9 cellular contexts compared by ENCODE assay signal in genomic region chr11:46236918-46237247, GRCh38. TPM values are rescaled to one million over a fixed set of nuclear protein-coding genes. Genes with fewer than 3 reads are reported as not detected.
DNase-seq lines count a peak whose midpoint lies in the region; ATAC-seq and TF ChIP-seq lines count a peak whose summit lies in the region.
"Had no signal": no experiment of that assay in that cellular context is flagged by ENCODE, and none has a peak within 500 bp of the region (broad histone marks: within the 10 kb centered on the region; RNA-seq: fewer than 3 reads in every experiment).

No MANE protein-coding gene starts in this region.

- peak overlapping the region; percentile 95 to 96 for H3K4me3 Mint-ChIP-seq in CD14-positive monocyte
- H3K4me3 Mint-ChIP-seq in naive thymus-derived CD4-positive, alpha-beta T cell = peak overlapping the region; percentile 64 to 97 (median 83)

- peaks cover 4 to 18% (median 5%) of the 10 kb centered on the region in 7 donors for H3K9me3 Mint-ChIP-seq in CD14-positive monocyte
- peaks cover 0 to 7% (median 0%) of the 10 kb centered on the region in 11 donors for H3K9me3 Mint-ChIP-seq in naive thymus-derived CD4-positive, alpha-beta T cell

- peaks cover 34% of the 10 kb centered on the region for H3K4me1 ChIP-seq in HUES64 (ENCODE audit: insufficient read depth, low read length)
- peaks cover 12 to 14% of the 10 kb centered on the region in 2 donors for H3K4me1 ChIP-seq in naive thymus-derived CD4-positive, alpha-beta T cell (ENCODE audit: control insufficient read depth in 2 of 2, insufficient read depth in 2 of 2, low read length in 2 of 2)

- no peak overlapping the region; the same call in 1 of the 2 replicates for H3K27ac ChIP-seq in HUES64 (ENCODE audit: low read depth, low read length)
- no peak overlapping the region for H3K27ac ChIP-seq in naive thymus-derived CD4-positive, alpha-beta T cell (ENCODE audit: low read depth, low read length)

- H3K9me3 ChIP-seq in HUES64 (ENCODE audit: insufficient read depth, low read depth, low read length) = peaks cover 8% of the 10 kb centered on the region; the same call in 1 of the 2 replicates
- H3K9me3 ChIP-seq in naive thymus-derived CD4-positive, alpha-beta T cell (ENCODE audit: control insufficient read depth in 2 of 3, low read length in 3 of 3) = no peaks in the 10 kb centered on the region

- no peak for TF ChIP-seq CTCF in CD14-positive monocyte (IDR thresholded peaks at IDR 0.05)
- no peak for TF ChIP-seq CTCF in choroid plexus epithelial cell (conservative IDR thresholded peaks at IDR 0.05; ENCODE audit: low read depth, low read length)

- CTCF ChIA-PET in naive thymus-derived CD4-positive, alpha-beta T cell (lab: Charles Lee) = interaction anchor here (1.0 kb wide), 1 partner anchor 131 kb away, joined by 3 read pairs; no protein-coding TSS in a partner anchor

- no peak overlapping the region for H3K9ac ChIP-seq in HUES64 (ENCODE audit: low read depth, low read length)

- ATAC-seq in naive thymus-derived CD4-positive, alpha-beta T cell = no peak

- H3K4me3 ChIP-seq in HUES64 (ENCODE audit: low read length) (peak overlapping the region; percentile 56), choroid plexus epithelial cell (ENCODE audit: low read depth, low read length) (peak overlapping the region; percentile 15)
- H3K4me3 ChIP-seq in naive thymus-derived CD4-positive, alpha-beta T cell (ENCODE audit: low read length) = no peak overlapping the region

- WGBS in HUES64 = 10% methylated on average over 4 of the region's 5 CpGs

- H3K27ac Mint-ChIP-seq in CD14-positive monocyte = peak overlapping the region; percentile 99 to 100 (median 100)
- H3K27ac Mint-ChIP-seq in naive thymus-derived CD4-positive, alpha-beta T cell = peak overlapping the region in 2 of 9 donors; percentile 81 to 91

- POLR2A ChIA-PET in naive thymus-derived CD4-positive, alpha-beta T cell (lab: Charles Lee) = no interaction called here

- H3K36me3 Mint-ChIP-seq in CD14-positive monocyte = peaks cover 3 to 7% of the 10 kb centered on the region in 2 donors
- peaks cover 0 to 3% (median 0%) of the 10 kb centered on the region in 5 donors for H3K36me3 Mint-ChIP-seq in naive thymus-derived CD4-positive, alpha-beta T cell

- intact Hi-C loops in CD14-positive monocyte (cut with micrococcal nuclease) = loop anchor here (5.0 kb wide), 2 partner anchors 70 to 115 kb away; partner anchors contain the start of gene PHF21A (in 2 of the 2)
- intact Hi-C loops in naive thymus-derived CD4-positive, alpha-beta T cell (cut with micrococcal nuclease) = loop anchor here (5.0 to 10.0 kb wide), 3 partner anchors 270 to 320 kb away; partner anchors contain the start of gene PEX16 (in 1 of the 2)
- intact Hi-C loops in posterior vena cava (cut with DNase I) = no loop called here

- no peak for DNase-seq in CD14-positive monocyte (ENCODE audit: low spot score)
- DNase-seq in choroid plexus epithelial cell (ENCODE audit: low read depth) = no peak
- DNase-seq in naive thymus-derived CD4-positive, alpha-beta T cell = no peak
- no peak for DNase-seq in pons (ENCODE audit: low spot score)
- no peak for DNase-seq in NCI-H1694 (lab: John Stamatoyannopoulos, UW)
- no peak for DNase-seq in amygdala (lab: John Stamatoyannopoulos, UW)
- DNase-seq in posterior vena cava (ENCODE audit: low spot score) = no peak
- DNase-seq: NCI-H1417 treated with DMSO at 0.1 percent for 48 hours had no signal

- H3K4me1 Mint-ChIP-seq in CD14-positive monocyte = peaks cover 36% of the 10 kb centered on the region
- H3K4me1 Mint-ChIP-seq in naive thymus-derived CD4-positive, alpha-beta T cell = peaks cover 15 to 27% (median 19%) of the 10 kb centered on the region in 7 donors

- no peaks in the 10 kb centered on the region for H3K36me3 ChIP-seq in HUES64 (ENCODE audit: insufficient read depth, low read length)
- H3K36me3 ChIP-seq in naive thymus-derived CD4-positive, alpha-beta T cell (ENCODE audit: control insufficient read depth in 2 of 3, insufficient read depth in 3 of 3, low read length in 3 of 3) = no peaks in the 10 kb centered on the region

- peaks cover 31% of the 10 kb centered on the region for H3K27me3 ChIP-seq in HUES64 (ENCODE audit: insufficient read depth, low read length)
- peaks cover 0 to 4% of the 10 kb centered on the region in 2 donors for H3K27me3 ChIP-seq in naive thymus-derived CD4-positive, alpha-beta T cell (ENCODE audit: control insufficient read depth in 2 of 2, insufficient read depth in 2 of 2, low read length in 2 of 2)

- H3K27me3 Mint-ChIP-seq in CD14-positive monocyte (ENCODE audit: low read depth in 3 of 3) = peaks cover 3 to 10% (median 6%) of the 10 kb centered on the region in 3 donors
- H3K27me3 Mint-ChIP-seq in naive thymus-derived CD4-positive, alpha-beta T cell = peaks cover 14 to 37% (median 19%) of the 10 kb centered on the region in 5 donors

RNA-seq across cellular contexts. Expression of gene CREB3L1, which starts 40.6 kb away (rescaled TPM):
- not detected for polyA plus RNA-seq in CD14-positive monocyte
- 4.6 TPM for polyA plus RNA-seq in HUES64 (2013, experiment 1 of 2)
- 9.1 TPM for polyA plus RNA-seq in HUES64 (2013, experiment 2 of 2)
- not detected for total RNA-seq in naive thymus-derived CD4-positive, alpha-beta T cell
- polyA plus RNA-seq in naive thymus-derived CD4-positive, alpha-beta T cell = not detected
- total RNA-seq in posterior vena cava = 10 to 100 TPM; 14.3 to 25.8 TPM

Comparison
In these comparisons a context has a peak if more than half of its experiments do, and no peak if none do; other contexts are left out.
1. RNA of gene CREB3L1, which starts 40.6 kb away (total RNA-seq): 14.3 to 25.8 TPM in posterior vena cava; not detected in naive thymus-derived CD4-positive, alpha-beta T cell; every median in the first group is over 10 times any median in the second.
2. intact Hi-C loops: an anchor here in CD14-positive monocyte (5.0 kb wide) and naive thymus-derived CD4-positive, alpha-beta T cell (5.0 to 10.0 kb wide); none called in posterior vena cava.